1 cellular context compared by ENCODE assay signal in the genomic region with DNA sequence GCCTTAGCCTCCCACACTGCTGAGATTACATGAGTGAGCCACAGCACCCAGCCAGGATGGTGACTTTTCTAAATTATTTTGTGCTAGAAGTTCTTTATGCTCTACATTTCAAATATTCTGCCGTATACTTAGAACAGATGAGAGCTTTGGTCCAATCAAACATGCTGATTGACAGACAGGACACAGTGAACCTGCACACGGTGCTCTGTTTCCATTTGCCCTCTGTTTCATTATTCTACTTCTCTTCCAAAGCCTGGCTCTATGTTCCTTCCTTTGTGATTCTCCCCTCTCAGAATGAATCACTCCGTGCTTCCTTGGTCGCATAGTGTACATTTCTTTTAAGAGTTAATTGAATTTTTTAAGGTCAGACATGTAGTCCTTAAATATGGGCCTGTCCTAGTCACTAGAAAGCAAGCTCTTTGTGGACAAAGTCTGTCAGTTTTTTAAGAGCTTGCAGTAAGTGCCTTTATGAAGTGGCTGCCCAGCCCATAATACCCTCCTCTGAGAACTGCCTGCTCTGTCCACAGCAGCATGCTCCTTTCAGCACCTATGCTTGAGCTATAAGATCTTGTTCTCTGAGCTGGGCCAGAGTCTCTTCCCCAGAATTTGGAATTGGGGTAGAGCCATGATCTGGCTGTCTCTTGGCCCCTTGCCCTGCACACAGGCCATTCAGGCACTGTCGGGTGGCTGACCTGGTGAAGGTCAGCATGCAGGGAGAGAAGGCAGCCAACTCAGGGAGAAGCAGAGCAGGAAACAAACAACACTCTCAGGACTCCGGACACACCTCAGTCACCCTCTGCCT.
TF ChIP-seq lines count a peak whose summit lies in the region.

No MANE protein-coding gene starts in this region.

TF ChIP-seq in HepG2, 621 proteins besides CTCF, POLR2A, EP300 and RAD21 (continued from another document and continues in another):
- TF ChIP-seq, protein P1, sequence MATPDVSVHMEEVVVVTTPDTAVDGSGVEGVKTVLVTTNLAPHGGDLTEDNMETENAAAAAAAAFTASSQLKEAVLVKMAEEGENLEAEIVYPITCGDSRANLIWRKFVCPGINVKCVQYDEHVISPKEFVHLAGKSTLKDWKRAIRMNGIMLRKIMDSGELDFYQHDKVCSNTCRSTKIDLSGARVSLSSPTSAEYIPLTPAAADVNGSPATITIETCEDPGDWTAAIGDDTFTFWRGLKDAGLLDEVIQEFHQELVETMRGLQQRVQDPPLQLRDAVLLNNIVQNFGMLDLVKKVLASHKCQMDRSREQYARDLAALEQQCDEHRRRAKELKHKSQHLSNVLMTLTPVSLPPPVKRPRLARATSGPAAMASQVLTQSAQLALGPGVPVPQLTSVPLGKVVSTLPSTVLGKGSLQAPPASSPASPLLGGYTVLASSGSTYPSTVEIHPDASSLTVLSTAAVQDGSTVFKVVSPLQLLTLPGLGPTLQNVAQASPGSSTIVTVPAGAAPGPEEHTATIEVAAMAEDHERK (CRISPR knock-in tag; IDR thresholded peaks at IDR 0.05; ENCODE audit: low read depth): no peak
- TF ChIP-seq ATF1 (CRISPR knock-in tag; IDR thresholded peaks at IDR 0.05) (no peak), ELF3 (CRISPR knock-in tag; IDR thresholded peaks at IDR 0.05) (0 out of 2 replicates have a peak, but pooled peaks have one; percentile 29), ARID2 (CRISPR knock-in tag; IDR thresholded peaks at IDR 0.05; ENCODE audit: borderline replicate concordance) (no peak), TEAD3 (CRISPR knock-in tag; optimal IDR thresholded peaks at IDR 0.05; ENCODE audit: borderline replicate concordance) (no peak), SAP130 (CRISPR knock-in tag; IDR thresholded peaks at IDR 0.05; ENCODE audit: low read depth) (0 out of 2 replicates have a peak, but pooled peaks have one; percentile 16), PRPF4 (IDR thresholded peaks at IDR 0.05; ENCODE audit: low read depth, low read length, poor library complexity, severe bottlenecking) (no peak), ZNF496 (CRISPR knock-in tag; IDR thresholded peaks at IDR 0.05; ENCODE audit: insufficient replicate concordance) (no peak), FUBP1 (CRISPR knock-in tag; IDR thresholded peaks at IDR 0.05; ENCODE audit: borderline replicate concordance) (no peak), REXO4 (CRISPR knock-in tag; IDR thresholded peaks at IDR 0.05; ENCODE audit: borderline replicate concordance) (no peak), STAT5B (CRISPR knock-in tag; IDR thresholded peaks at IDR 0.05) (no peak), RBAK (CRISPR knock-in tag; IDR thresholded peaks at IDR 0.05) (no peak), ZNF503 (CRISPR knock-in tag; IDR thresholded peaks at IDR 0.05) (no peak), SRSF4 (IDR thresholded peaks at IDR 0.05; ENCODE audit: low read depth, low read length, poor library complexity, severe bottlenecking) (no peak), MLX (CRISPR knock-in tag; IDR thresholded peaks at IDR 0.05) (no peak), SKI (IDR thresholded peaks at IDR 0.05; ENCODE audit: partially characterized antibody) (no peak), BCLAF1 (IDR thresholded peaks at IDR 0.05) (no peak), ZNF775 (CRISPR knock-in tag; IDR thresholded peaks at IDR 0.05; ENCODE audit: borderline replicate concordance) (peak; percentile 100), ZFP90 (CRISPR knock-in tag; IDR thresholded peaks at IDR 0.05; ENCODE audit: borderline replicate concordance) (no peak), CCDC6 (CRISPR knock-in tag; IDR thresholded peaks at IDR 0.05) (no peak), ZKSCAN8 (CRISPR knock-in tag; IDR thresholded peaks at IDR 0.05; ENCODE audit: borderline replicate concordance) (no peak), ZNF850 (CRISPR knock-in tag; conservative IDR thresholded peaks at IDR 0.05) (no peak), ZNF768 (CRISPR knock-in tag; IDR thresholded peaks at IDR 0.05) (no peak), MATR3 (CRISPR knock-in tag; IDR thresholded peaks at IDR 0.05) (no peak), TGIF2 (CRISPR knock-in tag; IDR thresholded peaks at IDR 0.05) (0 out of 2 replicates have a peak, but pooled peaks have one; percentile 16), KLF16 (CRISPR knock-in tag; IDR thresholded peaks at IDR 0.05) (no peak), TAF15 (IDR thresholded peaks at IDR 0.05; ENCODE audit: low read depth, low read length, poor library complexity, severe bottlenecking) (no peak), RFX3 (CRISPR knock-in tag; IDR thresholded peaks at IDR 0.05) (no peak), FOXO4 (CRISPR knock-in tag; conservative IDR thresholded peaks at IDR 0.05) (no peak), FOXP4 (CRISPR knock-in tag; IDR thresholded peaks at IDR 0.05) (0 out of 2 replicates have a peak, but pooled peaks have one; percentile 39), DPF2 (CRISPR knock-in tag; IDR thresholded peaks at IDR 0.05; ENCODE audit: borderline replicate concordance, low read depth) (no peak), TCF7 (IDR thresholded peaks at IDR 0.05; ENCODE audit: low read depth) (no peak), ZNF292 (CRISPR knock-in tag; IDR thresholded peaks at IDR 0.05; ENCODE audit: borderline replicate concordance, low read depth) (peak; percentile 52; the same call in 1 of the 2 replicates), ZNF652 (CRISPR knock-in tag; IDR thresholded peaks at IDR 0.05; ENCODE audit: borderline replicate concordance, low read depth) (no peak), YEATS2 (CRISPR knock-in tag; IDR thresholded peaks at IDR 0.05; ENCODE audit: borderline replicate concordance) (no peak), HHEX (CRISPR knock-in tag; IDR thresholded peaks at IDR 0.05) (no peak)
- TF ChIP-seq, protein P2, sequence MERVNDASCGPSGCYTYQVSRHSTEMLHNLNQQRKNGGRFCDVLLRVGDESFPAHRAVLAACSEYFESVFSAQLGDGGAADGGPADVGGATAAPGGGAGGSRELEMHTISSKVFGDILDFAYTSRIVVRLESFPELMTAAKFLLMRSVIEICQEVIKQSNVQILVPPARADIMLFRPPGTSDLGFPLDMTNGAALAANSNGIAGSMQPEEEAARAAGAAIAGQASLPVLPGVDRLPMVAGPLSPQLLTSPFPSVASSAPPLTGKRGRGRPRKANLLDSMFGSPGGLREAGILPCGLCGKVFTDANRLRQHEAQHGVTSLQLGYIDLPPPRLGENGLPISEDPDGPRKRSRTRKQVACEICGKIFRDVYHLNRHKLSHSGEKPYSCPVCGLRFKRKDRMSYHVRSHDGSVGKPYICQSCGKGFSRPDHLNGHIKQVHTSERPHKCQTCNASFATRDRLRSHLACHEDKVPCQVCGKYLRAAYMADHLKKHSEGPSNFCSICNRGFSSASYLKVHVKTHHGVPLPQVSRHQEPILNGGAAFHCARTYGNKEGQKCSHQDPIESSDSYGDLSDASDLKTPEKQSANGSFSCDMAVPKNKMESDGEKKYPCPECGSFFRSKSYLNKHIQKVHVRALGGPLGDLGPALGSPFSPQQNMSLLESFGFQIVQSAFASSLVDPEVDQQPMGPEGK (CRISPR knock-in tag; IDR thresholded peaks at IDR 0.05): no peak
- TF ChIP-seq, protein P3, sequence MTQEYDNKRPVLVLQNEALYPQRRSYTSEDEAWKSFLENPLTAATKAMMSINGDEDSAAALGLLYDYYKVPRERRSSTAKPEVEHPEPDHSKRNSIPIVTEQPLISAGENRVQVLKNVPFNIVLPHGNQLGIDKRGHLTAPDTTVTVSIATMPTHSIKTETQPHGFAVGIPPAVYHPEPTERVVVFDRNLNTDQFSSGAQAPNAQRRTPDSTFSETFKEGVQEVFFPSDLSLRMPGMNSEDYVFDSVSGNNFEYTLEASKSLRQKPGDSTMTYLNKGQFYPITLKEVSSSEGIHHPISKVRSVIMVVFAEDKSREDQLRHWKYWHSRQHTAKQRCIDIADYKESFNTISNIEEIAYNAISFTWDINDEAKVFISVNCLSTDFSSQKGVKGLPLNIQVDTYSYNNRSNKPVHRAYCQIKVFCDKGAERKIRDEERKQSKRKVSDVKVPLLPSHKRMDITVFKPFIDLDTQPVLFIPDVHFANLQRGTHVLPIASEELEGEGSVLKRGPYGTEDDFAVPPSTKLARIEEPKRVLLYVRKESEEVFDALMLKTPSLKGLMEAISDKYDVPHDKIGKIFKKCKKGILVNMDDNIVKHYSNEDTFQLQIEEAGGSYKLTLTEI (CRISPR knock-in tag; conservative IDR thresholded peaks at IDR 0.05): no peak
